In genomic region chr2:97662386-97662894, GRCh38 we compare ENCODE assay signal across 8 cellular contexts. TPM values are rescaled to one million over a fixed set of nuclear protein-coding genes. Genes with fewer than 3 reads are reported as not detected.
A peak's percentile ranks its signal among the peaks of the same experiment; 100 is the strongest.
DNase-seq lines count a peak whose midpoint lies in the region; ATAC-seq and TF ChIP-seq lines count a peak whose summit lies in the region.

No MANE protein-coding gene starts in this region.

- H3K36me3 Mint-ChIP-seq in natural killer cell = no peaks in the 10 kb centered on the region

- DNase-seq in Jurkat, Clone E6-1 (ENCODE audit: low read depth, low spot score) = no peak
- DNase-seq in natural killer cell (no peak), SKM-1 (lab: John Stamatoyannopoulos, UW; ENCODE audit: unreplicated experiment) (no peak), DMS153 treated with DMSO at 0.1 percent for 48 hours (lab: John Stamatoyannopoulos, UW; ENCODE audit: unreplicated experiment) (no peak)

- no peak for TF ChIP-seq CTCF in C4-2B (conservative IDR thresholded peaks at IDR 0.05)
- TF ChIP-seq CTCF in natural killer cell (IDR thresholded peaks at IDR 0.05) = no peak

- peaks cover 29 to 34% of the 10 kb centered on the region in 2 donors for H3K4me1 Mint-ChIP-seq in natural killer cell

- no peaks in the 10 kb centered on the region for H3K27me3 Mint-ChIP-seq in natural killer cell (ENCODE audit: low read depth in 2 of 2)

- H3K9me3 Mint-ChIP-seq in natural killer cell = no peaks in the 10 kb centered on the region

- intact Hi-C loops in natural killer cell (cut with micrococcal nuclease) = loop anchor here (1.0 to 5.0 kb wide), 3 partner anchors 17 to 85 kb away; partner anchors contain the start of gene ZAP70

- peak overlapping the region; percentile 93 for H3K4me3 Mint-ChIP-seq in natural killer cell

- ATAC-seq in natural killer cell (peak in 2 of 3 donors; percentile 9 to 48), GM18511 (IDR thresholded peaks at IDR 0.05; ENCODE audit: unreplicated experiment) (no peak), GM18861 (IDR thresholded peaks at IDR 0.05; ENCODE audit: unreplicated experiment) (no peak)

- peak overlapping the region; percentile 79 for H3K4me3 ChIP-seq in Jurkat, Clone E6-1 (ENCODE audit: low read length)

- H3K27ac ChIP-seq in C4-2B = peak overlapping the region; percentile 93
- H3K27ac ChIP-seq in cingulate gyrus (ENCODE audit: low read depth, low read length) = peak overlapping the region; percentile 80

- H3K27ac Mint-ChIP-seq in natural killer cell = peak overlapping the region; percentile 95

RNA-seq across cellular contexts. Expression of gene ACTR1B, which starts 1.4 kb away (rescaled TPM):
- polyA plus RNA-seq in Jurkat, Clone E6-1 (2012; ENCODE audit: insufficient read depth, insufficient read length) = 71.1 TPM
- 10 to 100 TPM; 71.6 to 81.1 (median 73.1) TPM for total RNA-seq in natural killer cell

RNA-seq across cellular contexts. Expression of gene C2orf92, which starts 7.1 kb away (rescaled TPM):
- polyA plus RNA-seq in Jurkat, Clone E6-1 (2012; ENCODE audit: insufficient read depth, insufficient read length) = 0.86 TPM
- total RNA-seq in natural killer cell = 10 to 100 TPM; 13.4 to 20.9 (median 16.1) TPM

RNA-seq across cellular contexts. Expression of gene COX5B, which starts 16.6 kb away (rescaled TPM):
- polyA plus RNA-seq in Jurkat, Clone E6-1 (2012; ENCODE audit: insufficient read depth, insufficient read length) = 304 TPM
- 100 to 1,000 TPM; 101 to 126 (median 122) TPM for total RNA-seq in natural killer cell

RNA-seq across cellular contexts. Expression of gene ZAP70, which starts 50.9 kb away (rescaled TPM):
- 186 TPM for polyA plus RNA-seq in Jurkat, Clone E6-1 (2012; ENCODE audit: insufficient read depth, insufficient read length)
- total RNA-seq in natural killer cell = 1,000 to 10,000 TPM in 1 of 3 donors, 100 to 1,000 TPM in 2; 883 to 1,008 (median 954) TPM

Comparison
In these comparisons a context has a peak if more than half of its experiments do, and no peak if none do; other contexts are left out.
1. ATAC-seq: peak in natural killer cell (2 of 3); none in GM18511 (single experiment) and GM18861 (single experiment).